Comparison of ENCODE assay signal across 12 cellular contexts in the genomic region with DNA sequence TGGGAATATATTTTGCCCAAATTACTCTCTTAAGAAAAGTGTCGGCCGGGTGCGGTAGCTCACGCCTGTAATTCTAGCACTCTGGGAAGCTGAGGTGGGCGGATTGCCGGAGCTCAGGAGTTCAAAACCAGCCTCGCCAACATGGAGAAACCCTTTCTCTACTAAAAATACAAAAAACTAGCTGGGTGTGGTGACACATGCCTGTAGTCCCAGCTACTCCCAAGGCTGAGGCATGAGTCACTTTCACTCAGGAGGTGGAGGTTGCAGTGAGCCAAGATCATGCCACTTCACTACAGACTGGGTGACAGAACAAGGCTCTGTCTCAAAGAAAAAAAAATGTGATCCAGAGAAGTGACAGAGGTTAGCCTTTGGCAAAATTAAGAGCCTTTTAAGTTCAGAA. TPM values are rescaled to one million over a fixed set of nuclear protein-coding genes. Genes with fewer than 3 reads are reported as not detected.
A peak's percentile ranks its signal among the peaks of the same experiment; 100 is the strongest.
DNase-seq lines count a peak whose midpoint lies in the region; ATAC-seq, FAIRE-seq and TF ChIP-seq lines count a peak whose summit lies in the region.
"Had no signal": no experiment of that assay in that cellular context is flagged by ENCODE, and none has a peak within 500 bp of the region (broad histone marks: within the 10 kb centered on the region; RNA-seq: fewer than 3 reads in every experiment).

No MANE protein-coding gene starts in this region.

- no peak for TF ChIP-seq EP300 in A549 (IDR thresholded peaks at IDR 0.05)

- no peaks in the 10 kb centered on the region for H3K36me3 Mint-ChIP-seq in activated naive CD8-positive, alpha-beta T cell treated with anti-CD3 and anti-CD28 coated beads for 36 hours
- no peaks in the 10 kb centered on the region for H3K36me3 Mint-ChIP-seq in effector memory CD8-positive, alpha-beta T cell (ENCODE audit: insufficient read depth)
- H3K36me3 Mint-ChIP-seq in CD8-positive, alpha-beta T cell = no peaks in the 10 kb centered on the region
- H3K36me3 Mint-ChIP-seq: activated CD8-positive, alpha-beta memory T cell treated with anti-CD3 and anti-CD28 coated beads, Interleukin-2, amount 10 ng/mL, durations not matched to agents 7 days and 5 days had no signal

- H3K4me3 Mint-ChIP-seq in activated naive CD8-positive, alpha-beta T cell treated with anti-CD3 and anti-CD28 coated beads for 36 hours = no peak overlapping the region
- H3K4me3 Mint-ChIP-seq in effector memory CD8-positive, alpha-beta T cell = no peak overlapping the region
- no peak overlapping the region for H3K4me3 Mint-ChIP-seq in CD8-positive, alpha-beta T cell
- H3K4me3 Mint-ChIP-seq: activated CD8-positive, alpha-beta memory T cell treated with anti-CD3 and anti-CD28 coated beads, Interleukin-2, amount 10 ng/mL, durations not matched to agents 7 days and 5 days had no signal

- H3K9me3 Mint-ChIP-seq in activated naive CD8-positive, alpha-beta T cell treated with anti-CD3 and anti-CD28 coated beads for 36 hours = no peaks in the 10 kb centered on the region
- H3K9me3 Mint-ChIP-seq in effector memory CD8-positive, alpha-beta T cell = no peaks in the 10 kb centered on the region
- H3K9me3 Mint-ChIP-seq in CD8-positive, alpha-beta T cell = peaks cover 5% of the 10 kb centered on the region

- H3K4me2 ChIP-seq in A549 = peak overlapping the region; percentile 17

- peaks cover 7% of the 10 kb centered on the region for H3K4me1 Mint-ChIP-seq in activated naive CD8-positive, alpha-beta T cell treated with anti-CD3 and anti-CD28 coated beads for 36 hours
- peaks cover 11 to 15% of the 10 kb centered on the region in 2 donors for H3K4me1 Mint-ChIP-seq in effector memory CD8-positive, alpha-beta T cell (ENCODE audit: low read depth in 2 of 2)
- H3K4me1 Mint-ChIP-seq in CD8-positive, alpha-beta T cell (ENCODE audit: low read depth) = peaks cover 5% of the 10 kb centered on the region

- no peak overlapping the region for H3K27ac Mint-ChIP-seq in activated naive CD8-positive, alpha-beta T cell treated with anti-CD3 and anti-CD28 coated beads for 36 hours
- H3K27ac Mint-ChIP-seq in effector memory CD8-positive, alpha-beta T cell = no peak overlapping the region
- no peak overlapping the region for H3K27ac Mint-ChIP-seq in CD8-positive, alpha-beta T cell
- H3K27ac Mint-ChIP-seq: activated CD8-positive, alpha-beta memory T cell treated with anti-CD3 and anti-CD28 coated beads, Interleukin-2, amount 10 ng/mL, durations not matched to agents 7 days and 5 days had no signal

- peaks cover 0 to 6% of the 10 kb centered on the region in 2 experiments; a peak in 1 of 3 replicates for H3K36me3 ChIP-seq in HEK293 (ENCODE audit: control insufficient read depth in 2 of 2, insufficient read depth in 1 of 2, low read length in 2 of 2)
- H3K36me3 ChIP-seq in CD8-positive, alpha-beta T cell (ENCODE audit: insufficient read depth, low read length) = no peaks in the 10 kb centered on the region

- POLR2A ChIA-PET in A549 (lab: Yijun Ruan, JAX) (no interaction called here), HEK293 (lab: Yijun Ruan, JAX) (no interaction called here)
- POLR2A ChIA-PET in CD8-positive, alpha-beta T cell (lab: Charles Lee) = no interaction called here

- ATAC-seq in A549 (peak; percentile 82 to 92), HG02798 (IDR thresholded peaks at IDR 0.05; ENCODE audit: poor library complexity, unreplicated experiment) (no peak), HG03442 (IDR thresholded peaks at IDR 0.05; ENCODE audit: unreplicated experiment) (no peak)
- ATAC-seq in effector memory CD8-positive, alpha-beta T cell (replicated peaks) = no peak
- no peak for ATAC-seq in CD8-positive, alpha-beta T cell
- ATAC-seq: activated CD8-positive, alpha-beta memory T cell treated with anti-CD3 and anti-CD28 coated beads, Interleukin-2, amount 10 ng/mL, durations not matched to agents 7 days and 5 days had no signal

- H3K9me3 ChIP-seq in A549 (peaks cover 14% of the 10 kb centered on the region), HEK293 (ENCODE audit: control insufficient read depth, insufficient read depth, low read depth, low read length) (no peaks in the 10 kb centered on the region)
- no peaks in the 10 kb centered on the region for H3K9me3 ChIP-seq in CD8-positive, alpha-beta T cell (ENCODE audit: low read length)

- intact Hi-C loops in head of caudate nucleus (cut with DNase I) = no loop called here
- intact Hi-C loops in CD8-positive, alpha-beta T cell (cut with DNase I, micrococcal nuclease) = no loop called here

- TF ChIP-seq CTCF in A549 (IDR thresholded peaks at IDR 0.05) (no peak), HEK293 (tag by site-specific recombination; IDR thresholded peaks at IDR 0.05) (no peak)
- TF ChIP-seq CTCF in CD8-positive, alpha-beta T cell (IDR thresholded peaks at IDR 0.05) = no peak

- H3K4me1 ChIP-seq in A549 (peaks cover 17% of the 10 kb centered on the region), HEK293 (ENCODE audit: control insufficient read depth, insufficient read depth, low read length) (0 out of 2 replicates have a peak, but pooled peaks cover 2% of the 10 kb centered on the region)
- H3K4me1 ChIP-seq in CD8-positive, alpha-beta T cell (ENCODE audit: insufficient read depth, low read length) = no peaks in the 10 kb centered on the region
- H3K4me1 ChIP-seq: parathyroid adenoma had no signal

- DNase-seq in A549 (ENCODE audit: low read depth in 1 of 2, low spot score in 1 of 2) (peak in 1 of 2 experiments; percentile 49), head of caudate nucleus (peak in 41 of 42 donors; percentile 11 to 84 (median 51))
- DNase-seq in activated naive CD8-positive, alpha-beta T cell treated with anti-CD3 and anti-CD28 coated beads for 36 hours = peak; percentile 6
- DNase-seq in effector memory CD8-positive, alpha-beta T cell = no peak
- no peak for DNase-seq in CD8-positive, alpha-beta T cell
- DNase-seq: activated CD8-positive, alpha-beta memory T cell treated with anti-CD3 and anti-CD28 coated beads, Interleukin-2, amount 10 ng/mL, durations not matched to agents 7 days and 5 days; H7; NCI-H2107 had no signal

- FAIRE-seq in A549 (lab: Jason Lieb, UNC) = no peak

- peaks cover 23% of the 10 kb centered on the region for H3K27me3 Mint-ChIP-seq in activated naive CD8-positive, alpha-beta T cell treated with anti-CD3 and anti-CD28 coated beads for 36 hours
- no peaks in the 10 kb centered on the region for H3K27me3 Mint-ChIP-seq in effector memory CD8-positive, alpha-beta T cell
- peaks cover 6% of the 10 kb centered on the region for H3K27me3 Mint-ChIP-seq in CD8-positive, alpha-beta T cell (ENCODE audit: low read depth)

- no peak for TF ChIP-seq RAD21 in A549 (conservative IDR thresholded peaks at IDR 0.05 in 1 of 2, IDR thresholded peaks at IDR 0.05 in 1 of 2)

- TF ChIP-seq POLR2A in A549 (IDR thresholded peaks at IDR 0.05; ENCODE audit: low read length) = no peak

- 48% methylated on average over 7 of the region's 7 CpGs for WGBS in A549 (ENCODE audit: missing lambda C conversion rate)

- no peak overlapping the region for H3K4me3 ChIP-seq in A549
- no peak overlapping the region for H3K4me3 ChIP-seq in HEK293 (ENCODE audit: low read depth, low read length)
- no peak overlapping the region for H3K4me3 ChIP-seq in CD8-positive, alpha-beta T cell (ENCODE audit: low read depth, low read length)

- CTCF ChIA-PET in A549 (lab: Yijun Ruan, JAX) (interaction anchor here (0.8 to 4.6 kb wide), 3 partner anchors 10 to 441 kb away, joined by 3 to 28 read pairs (median 11); no protein-coding TSS in a partner anchor), HEK293 (lab: Yijun Ruan, JAX) (interaction anchor here (0.7 to 4.2 kb wide), 4 partner anchors 10 to 137 kb away, joined by 3 to 13 read pairs (median 4); no protein-coding TSS in a partner anchor)
- CTCF ChIA-PET in CD8-positive, alpha-beta T cell (lab: Charles Lee) = interaction anchor here (0.6 kb wide), 1 partner anchor 44 kb away, joined by 3 read pairs; no protein-coding TSS in a partner anchor

- H3K27ac ChIP-seq in A549 (peak overlapping the region in 1 of 2 experiments; percentile 44; a peak in 1 of 6 replicates), HEK293 (ENCODE audit: extremely low read depth, low read depth, low read length) (no peak overlapping the region)
- no peak overlapping the region for H3K27ac ChIP-seq in CD8-positive, alpha-beta T cell (ENCODE audit: low read depth, low read length)
- H3K27ac ChIP-seq: parathyroid adenoma had no signal

- no peaks in the 10 kb centered on the region for H3K27me3 ChIP-seq in CD8-positive, alpha-beta T cell (ENCODE audit: insufficient read depth, low read length)

TF ChIP-seq in A549, 52 proteins besides CTCF, POLR2A, EP300 and RAD21 (continues in another document):
- TF ChIP-seq FOSL2 (IDR thresholded peaks at IDR 0.05) (0 out of 2 replicates have a peak, but pooled peaks have one; percentile 25), FOSL2 (CRISPR knock-in tag; IDR thresholded peaks at IDR 0.05) (peak; percentile 77), HOXB13 (CRISPR knock-in tag; IDR thresholded peaks at IDR 0.05; ENCODE audit: low read depth) (no peak), JUNB (IDR thresholded peaks at IDR 0.05) (no peak), EHMT2 (IDR thresholded peaks at IDR 0.05; ENCODE audit: low read depth) (no peak), FOXS1 (CRISPR knock-in tag; IDR thresholded peaks at IDR 0.05) (no peak)

TF ChIP-seq in HEK293, 187 proteins besides CTCF, POLR2A, EP300 and RAD21 (continues in another document):
- TF ChIP-seq ZNF394 (tag by site-specific recombination; IDR thresholded peaks at IDR 0.05; ENCODE audit: borderline replicate concordance) (peak; percentile 98), ZNF530 (tag by site-specific recombination; IDR thresholded peaks at IDR 0.05; ENCODE audit: low read depth) (no peak)
- TF ChIP-seq, protein P1, sequence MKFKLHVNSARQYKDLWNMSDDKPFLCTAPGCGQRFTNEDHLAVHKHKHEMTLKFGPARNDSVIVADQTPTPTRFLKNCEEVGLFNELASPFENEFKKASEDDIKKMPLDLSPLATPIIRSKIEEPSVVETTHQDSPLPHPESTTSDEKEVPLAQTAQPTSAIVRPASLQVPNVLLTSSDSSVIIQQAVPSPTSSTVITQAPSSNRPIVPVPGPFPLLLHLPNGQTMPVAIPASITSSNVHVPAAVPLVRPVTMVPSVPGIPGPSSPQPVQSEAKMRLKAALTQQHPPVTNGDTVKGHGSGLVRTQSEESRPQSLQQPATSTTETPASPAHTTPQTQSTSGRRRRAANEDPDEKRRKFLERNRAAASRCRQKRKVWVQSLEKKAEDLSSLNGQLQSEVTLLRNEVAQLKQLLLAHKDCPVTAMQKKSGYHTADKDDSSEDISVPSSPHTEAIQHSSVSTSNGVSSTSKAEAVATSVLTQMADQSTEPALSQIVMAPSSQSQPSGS (tag by site-specific recombination; IDR thresholded peaks at IDR 0.05; ENCODE audit: low read depth) = no peak

RNA-seq across cellular contexts. Expression of a gene that starts 26.4 kb away (rescaled TPM):
- polyA plus RNA-seq in A549 (2011; rRNA removed) = 1.5 and 1.7 TPM in 2 replicates
- 2.7 and 3.4 TPM in 2 replicates for polyA plus RNA-seq in A549 (2012; cell fraction: cytosol; rRNA removed)
- 2.9 and 3.8 TPM in 2 replicates for polyA plus RNA-seq in A549 (2012; cell fraction: nucleus; rRNA removed)
- 4.9 to 9.0 TPM (median 6.7 TPM) in 3 replicates for polyA plus RNA-seq in A549 (2017; fragmentation: RNase III; extraction: RNeasy Plus Mini Kit Qiagen cat#74134 plus additional on column Dnase treatment)
- 0.45 and 0.68 TPM in 2 replicates for polyA minus RNA-seq in A549 (2011; rRNA and poly(A)+ RNA removed)
- total RNA-seq in activated naive CD8-positive, alpha-beta T cell treated with anti-CD3 and anti-CD28 coated beads for 36 hours = not detected
- under 1 TPM; 0.28 to 0.60 TPM for total RNA-seq in CD8-positive, alpha-beta T cell
- total RNA-seq: activated CD8-positive, alpha-beta memory T cell treated with anti-CD3 and anti-CD28 coated beads, Interleukin-2, amount 10 ng/mL, durations not matched to agents 7 days and 5 days had no signal

Comparison
In these comparisons a context has a peak if more than half of its experiments do, and no peak if none do; other contexts are left out.
1. ATAC-seq: peak in A549 (2 of 2); none in effector memory CD8-positive, alpha-beta T cell (single experiment), HG02798 (single experiment), CD8-positive, alpha-beta T cell (single experiment) and HG03442 (single experiment).
2. DNase-seq: peak in activated naive CD8-positive, alpha-beta T cell treated with anti-CD3 and anti-CD28 coated beads for 36 hours (single experiment) and head of caudate nucleus (41 of 42); none in effector memory CD8-positive, alpha-beta T cell (0 of 3) and CD8-positive, alpha-beta T cell (0 of 7).